In genomic region chr11:45847908-45848316, GRCh38 we compare ENCODE assay signal across 1 cellular context.
TF ChIP-seq lines count a peak whose summit lies in the region.

No MANE protein-coding gene starts in this region.

TF ChIP-seq in IMR-90, 13 proteins besides CTCF, POLR2A, EP300 and RAD21 (continued from another document):
- TF ChIP-seq, protein P1, sequence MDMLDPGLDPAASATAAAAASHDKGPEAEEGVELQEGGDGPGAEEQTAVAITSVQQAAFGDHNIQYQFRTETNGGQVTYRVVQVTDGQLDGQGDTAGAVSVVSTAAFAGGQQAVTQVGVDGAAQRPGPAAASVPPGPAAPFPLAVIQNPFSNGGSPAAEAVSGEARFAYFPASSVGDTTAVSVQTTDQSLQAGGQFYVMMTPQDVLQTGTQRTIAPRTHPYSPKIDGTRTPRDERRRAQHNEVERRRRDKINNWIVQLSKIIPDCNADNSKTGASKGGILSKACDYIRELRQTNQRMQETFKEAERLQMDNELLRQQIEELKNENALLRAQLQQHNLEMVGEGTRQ (IDR thresholded peaks at IDR 0.05; ENCODE audit: low read depth, low read length): no peak
- no peak for TF ChIP-seq CHD1 (IDR thresholded peaks at IDR 0.05; ENCODE audit: low read depth, low read length)
- no peak for TF ChIP-seq MAZ (IDR thresholded peaks at IDR 0.05; ENCODE audit: borderline replicate concordance, low read depth, low read length)
- no peak for TF ChIP-seq MAFK (IDR thresholded peaks at IDR 0.05; ENCODE audit: low read depth, low read length)
- TF ChIP-seq, protein P2, sequence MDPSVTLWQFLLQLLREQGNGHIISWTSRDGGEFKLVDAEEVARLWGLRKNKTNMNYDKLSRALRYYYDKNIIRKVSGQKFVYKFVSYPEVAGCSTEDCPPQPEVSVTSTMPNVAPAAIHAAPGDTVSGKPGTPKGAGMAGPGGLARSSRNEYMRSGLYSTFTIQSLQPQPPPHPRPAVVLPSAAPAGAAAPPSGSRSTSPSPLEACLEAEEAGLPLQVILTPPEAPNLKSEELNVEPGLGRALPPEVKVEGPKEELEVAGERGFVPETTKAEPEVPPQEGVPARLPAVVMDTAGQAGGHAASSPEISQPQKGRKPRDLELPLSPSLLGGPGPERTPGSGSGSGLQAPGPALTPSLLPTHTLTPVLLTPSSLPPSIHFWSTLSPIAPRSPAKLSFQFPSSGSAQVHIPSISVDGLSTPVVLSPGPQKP (IDR thresholded peaks at IDR 0.05; ENCODE audit: borderline replicate concordance, low read depth, low read length): no peak
- no peak for TF ChIP-seq BHLHE40 (IDR thresholded peaks at IDR 0.05; ENCODE audit: low read depth, low read length)
